ENCODE assay signal across 16 cellular contexts in the genomic region with DNA sequence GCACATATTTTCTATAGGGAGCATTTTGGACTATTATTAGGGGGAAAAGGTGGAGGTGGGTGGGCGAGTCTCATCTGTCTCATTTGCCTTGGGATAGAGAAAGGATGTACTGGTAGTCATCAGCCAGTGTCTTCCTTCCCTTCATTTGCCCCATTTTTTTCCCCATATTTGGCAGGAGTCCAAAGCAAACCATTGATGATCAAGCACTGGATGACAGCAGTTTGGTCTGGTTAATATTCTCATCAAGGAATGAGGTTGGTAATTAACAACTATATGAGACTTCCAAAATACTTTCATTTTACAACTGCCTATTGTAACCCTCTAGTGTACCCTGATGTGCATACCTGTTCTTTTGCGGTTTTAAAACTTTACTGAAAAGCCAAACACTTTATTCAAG. TPM values are rescaled to one million over a fixed set of nuclear protein-coding genes. Genes with fewer than 3 reads are reported as not detected.
DNase-seq lines count a peak whose midpoint lies in the region; ATAC-seq and TF ChIP-seq lines count a peak whose summit lies in the region.
"Had no signal": no experiment of that assay in that cellular context is flagged by ENCODE, and none has a peak within 500 bp of the region (broad histone marks: within the 10 kb centered on the region; RNA-seq: fewer than 3 reads in every experiment).

No MANE protein-coding gene starts in this region.

- H2AFZ ChIP-seq in IMR-90 (replicated peaks; ENCODE audit: low read length, poor library complexity) = no peak overlapping the region

- H3K79me1 ChIP-seq in IMR-90 (ENCODE audit: low read depth in 1 of 2, low read length in 2 of 2) = no peaks in the 10 kb centered on the region

- H4K20me1 ChIP-seq in IMR-90 (ENCODE audit: insufficient read depth, low read length) = no peaks in the 10 kb centered on the region

- no peak for ATAC-seq in IMR-90 (ENCODE audit: low read depth)
- no peak for ATAC-seq in GM19397 (IDR thresholded peaks at IDR 0.05; ENCODE audit: unreplicated experiment)
- ATAC-seq in GM18505 (IDR thresholded peaks at IDR 0.05; ENCODE audit: unreplicated experiment) = no peak

- H2BK20ac ChIP-seq in IMR-90 (ENCODE audit: low read depth, low read length) = no peak overlapping the region

- no TSS peak for BruUV-seq in IMR-90 (replicated peaks; lab: Mats Ljungman, UMichigan)

- no peak overlapping the region for H3K18ac ChIP-seq in IMR-90 (ENCODE audit: low read depth, low read length)

- H4K8ac ChIP-seq in IMR-90 (ENCODE audit: low read depth in 2 of 2, low read length in 2 of 2) = no peak overlapping the region

- peaks cover 5% of the 10 kb centered on the region for H3K9me1 ChIP-seq in IMR-90 (ENCODE audit: insufficient read depth, low read length)

- H3K9me3 ChIP-seq in IMR-90 (ENCODE audit: control insufficient read depth, insufficient read depth, low read length) = peaks cover 2% of the 10 kb centered on the region; the same call in 1 of the 2 replicates

- H2AK9ac ChIP-seq in IMR-90 (replicated peaks; ENCODE audit: low read depth, low read length, poor library complexity) = no peak overlapping the region

- CTCF ChIA-PET in IMR-90 (lab: Yijun Ruan, JAX) = interaction anchor here (1.7 kb wide), 1 partner anchor 14 kb away, joined by 5 read pairs; no protein-coding TSS in a partner anchor

- in situ Hi-C loops in IMR-90 (cut with MboI; ENCODE audit: low sequenced_read_pairs) = no loop called here

- H2BK120ac ChIP-seq in IMR-90 (ENCODE audit: low read depth, low read length) = no peak overlapping the region

- no peak overlapping the region for H3K4me3 ChIP-seq in IMR-90 (ENCODE audit: insufficient read depth, low read depth, low read length)
- no peak overlapping the region for H3K4me3 ChIP-seq in epithelial cell of proximal tubule (ENCODE audit: low read depth, low read length)

- H4K5ac ChIP-seq in IMR-90 (ENCODE audit: low read depth, low read length) = no peak overlapping the region

- H3K36me3 ChIP-seq in IMR-90 (ENCODE audit: control insufficient read depth, insufficient read depth, low read length) = no peaks in the 10 kb centered on the region

- TF ChIP-seq CTCF in IMR-90 (conservative IDR thresholded peaks at IDR 0.05; ENCODE audit: low read depth, low read length) = no peak
- TF ChIP-seq CTCF in epithelial cell of proximal tubule (conservative IDR thresholded peaks at IDR 0.05; ENCODE audit: low read depth, low read length) = no peak

- no peak overlapping the region for H3K4me2 ChIP-seq in IMR-90 (ENCODE audit: low read depth, low read length)

- no peak overlapping the region for H2BK15ac ChIP-seq in IMR-90 (ENCODE audit: low read depth, low read length)

- H3K27ac ChIP-seq in IMR-90 (ENCODE audit: insufficient read depth, low read length) = no peak overlapping the region
- H3K27ac ChIP-seq: 22Rv1, HL-60 had no signal

- TF ChIP-seq POLR2A in IMR-90 (IDR thresholded peaks at IDR 0.05; ENCODE audit: low read depth, low read length) (no peak), GM18505 (IDR thresholded peaks at IDR 0.05; ENCODE audit: borderline replicate concordance, extremely low read depth, insufficient read depth, insufficient read length) (no peak)

- WGBS in IMR-90 (ENCODE audit: extremely low coverage in 2 of 2, insufficient read length in 1 of 2), 2 experiments = no CpG with 5 or more reads among the region's 2 CpGs

- H3K4ac ChIP-seq in IMR-90 (ENCODE audit: low read depth, low read length) = peak overlapping the region; percentile 4; the same call in 1 of the 2 replicates

- no peak overlapping the region for H4K91ac ChIP-seq in IMR-90 (ENCODE audit: insufficient read depth, low read depth, low read length)

- no peaks in the 10 kb centered on the region for H3K27me3 ChIP-seq in IMR-90 (ENCODE audit: control insufficient read depth, insufficient read depth, low read length)

- intact Hi-C loops in IMR-90 (cut with micrococcal nuclease) = no loop called here

- POLR2A ChIA-PET in IMR-90 (lab: Charles Lee; ENCODE audit: unreplicated experiment) = no interaction called here

- H2BK5ac ChIP-seq in IMR-90 (ENCODE audit: low read depth, low read length, poor library complexity, severe bottlenecking) = no peak overlapping the region

- dilution Hi-C loops in IMR-90 (cut with HindIII; ENCODE audit: low sequenced_read_pairs, unreplicated experiment) = no loop called here

- peak overlapping the region; percentile 31; the same call in 1 of the 2 replicates for H3K23ac ChIP-seq in IMR-90 (ENCODE audit: low read depth, low read length)

- no peak for TF ChIP-seq RAD21 in IMR-90 (IDR thresholded peaks at IDR 0.05; ENCODE audit: low read length)

- no peak overlapping the region for H2AK5ac ChIP-seq in IMR-90 (ENCODE audit: low read depth, low read length)

- H3K14ac ChIP-seq in IMR-90 (replicated peaks; ENCODE audit: low read depth, low read length) = 0 out of 2 replicates have a peak overlapping the region, but pooled peaks have one; percentile 39

- no peak overlapping the region for H3K56ac ChIP-seq in IMR-90 (ENCODE audit: extremely low read depth, insufficient read depth, low read length)

- H3K4me1 ChIP-seq in IMR-90 (ENCODE audit: control insufficient read depth, insufficient read depth, low read length) = peaks cover 9% of the 10 kb centered on the region

- no peak overlapping the region for H3K9ac ChIP-seq in IMR-90 (ENCODE audit: low read depth, low read length)

- DNase-seq in NCI-H510A treated with DMSO at 0.1 percent for 48 hours (lab: John Stamatoyannopoulos, UW) (peak; percentile 10), NCI-H510A (lab: John Stamatoyannopoulos, UW) (no peak), IMR-90 (no peak), epithelial cell of proximal tubule (ENCODE audit: low read depth) (peak; percentile 30), renal cortical epithelial cell (ENCODE audit: low read depth) (peak; percentile 57)
- DNase-seq in activated effector memory CD4-positive, alpha-beta T cell treated with Interleukin-2 at 50 U/mL for 16 hours = no peak
- DNase-seq: DMS79, GOT3, KBM-7, NCI-H1048, NCI-H2107, SHP77 had no signal

TF ChIP-seq in IMR-90, 13 proteins besides CTCF, POLR2A, EP300 and RAD21:
- TF ChIP-seq RCOR1 (IDR thresholded peaks at IDR 0.05; ENCODE audit: insufficient replicate concordance, low read length) (no peak), RFX5 (IDR thresholded peaks at IDR 0.05; ENCODE audit: low read depth, low read length) (no peak), MXI1 (IDR thresholded peaks at IDR 0.05; ENCODE audit: borderline replicate concordance, low read depth, low read length) (no peak), SMC3 (IDR thresholded peaks at IDR 0.05; ENCODE audit: low read depth, low read length) (no peak), NFE2L2 (IDR thresholded peaks at IDR 0.05; ENCODE audit: low read depth, low read length) (no peak), MAFK (IDR thresholded peaks at IDR 0.05; ENCODE audit: low read depth, low read length) (no peak), CEBPB (IDR thresholded peaks at IDR 0.05; ENCODE audit: low read depth, low read length) (no peak), MAZ (IDR thresholded peaks at IDR 0.05; ENCODE audit: borderline replicate concordance, low read depth, low read length) (no peak), BHLHE40 (IDR thresholded peaks at IDR 0.05; ENCODE audit: low read depth, low read length) (no peak), FOS (IDR thresholded peaks at IDR 0.05; ENCODE audit: low read depth, low read length) (no peak), CHD1 (IDR thresholded peaks at IDR 0.05; ENCODE audit: low read depth, low read length) (no peak)
- TF ChIP-seq, protein P1, sequence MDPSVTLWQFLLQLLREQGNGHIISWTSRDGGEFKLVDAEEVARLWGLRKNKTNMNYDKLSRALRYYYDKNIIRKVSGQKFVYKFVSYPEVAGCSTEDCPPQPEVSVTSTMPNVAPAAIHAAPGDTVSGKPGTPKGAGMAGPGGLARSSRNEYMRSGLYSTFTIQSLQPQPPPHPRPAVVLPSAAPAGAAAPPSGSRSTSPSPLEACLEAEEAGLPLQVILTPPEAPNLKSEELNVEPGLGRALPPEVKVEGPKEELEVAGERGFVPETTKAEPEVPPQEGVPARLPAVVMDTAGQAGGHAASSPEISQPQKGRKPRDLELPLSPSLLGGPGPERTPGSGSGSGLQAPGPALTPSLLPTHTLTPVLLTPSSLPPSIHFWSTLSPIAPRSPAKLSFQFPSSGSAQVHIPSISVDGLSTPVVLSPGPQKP (IDR thresholded peaks at IDR 0.05; ENCODE audit: borderline replicate concordance, low read depth, low read length) = no peak

RNA-seq across cellular contexts. Expression of gene IGFBP7, which starts 22.6 kb away (rescaled TPM):
- total RNA-seq in IMR-90 (2012; rRNA removed) = 33.2 and 34.2 TPM in 2 replicates
- polyA plus RNA-seq in IMR-90 (2012; rRNA removed) = 267 and 338 TPM in 2 replicates
- 354 and 595 TPM in 2 replicates for polyA plus RNA-seq in IMR-90 (2012; cell fraction: cytosol; rRNA removed)
- polyA plus RNA-seq in IMR-90 (2012; cell fraction: nucleus; rRNA removed; ENCODE audit: low replicate concordance) = 197 and 320 TPM in 2 replicates
- 609 and 1,471 TPM in 2 replicates for total RNA-seq in epithelial cell of proximal tubule
- 1,261 and 4,753 TPM in 2 replicates for total RNA-seq in renal cortical epithelial cell

Comparison
In these comparisons a context has a peak if more than half of its experiments do, and no peak if none do; other contexts are left out.
1. DNase-seq: peak in NCI-H510A treated with DMSO at 0.1 percent for 48 hours (single experiment), epithelial cell of proximal tubule (single experiment) and renal cortical epithelial cell (single experiment); none in NCI-H510A (single experiment), IMR-90 (single experiment) and activated effector memory CD4-positive, alpha-beta T cell treated with Interleukin-2 at 50 U/mL for 16 hours (single experiment).
2. RNA of gene IGFBP7, which starts 22.6 kb away (total RNA-seq): 1,261 to 4,753 TPM in renal cortical epithelial cell and 609 to 1,471 TPM in epithelial cell of proximal tubule; 33.2 to 34.2 TPM in IMR-90; every median in the first group is over 10 times any median in the second.